In the genomic region with DNA sequence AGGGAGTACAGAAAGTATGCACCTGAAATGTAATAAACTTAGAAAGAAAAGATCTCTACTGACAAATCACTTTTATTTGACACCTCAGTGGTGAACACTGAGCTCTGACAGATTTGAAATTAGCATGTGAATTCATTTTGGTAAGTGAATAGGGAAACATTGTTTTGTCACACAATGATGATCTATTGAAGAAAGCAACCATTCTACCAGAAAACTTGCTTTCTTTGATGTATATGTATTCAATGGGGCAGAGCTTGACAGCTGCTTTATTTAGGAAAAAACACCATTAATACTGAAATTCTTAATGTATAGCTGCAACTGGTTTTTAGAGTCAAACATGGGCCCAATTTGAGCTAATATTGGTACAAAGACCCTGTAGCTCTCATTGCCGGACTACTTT, we compare ENCODE assay signal across 19 cellular contexts.
"Had no signal": no experiment of that assay in that cellular context is flagged by ENCODE, and none has a peak within 500 bp of the region (broad histone marks: within the 10 kb centered on the region; RNA-seq: fewer than 3 reads in every experiment).

No MANE protein-coding gene starts in this region.

- H3K4me1 ChIP-seq: colonic mucosa, esophagus muscularis mucosa, left lung, lower lobe of right lung had no signal

- H3K9me3 ChIP-seq: colonic mucosa, esophagus muscularis mucosa, gastrocnemius medialis, heart right ventricle, left lung, lower lobe of right lung, mucosa of descending colon had no signal

- H3K36me3 ChIP-seq: colonic mucosa, esophagus muscularis mucosa, gastrocnemius medialis, heart right ventricle, left lung, lower lobe of right lung had no signal

- FAIRE-seq: endothelial cell of umbilical vein, islet of Langerhans, keratinocyte had no signal

- DNase-seq: colonic mucosa; cortex of kidney; effector CD8-positive, alpha-beta T cell; effector memory CD8-positive, alpha-beta T cell; foreskin keratinocyte; gastrocnemius medialis; glutamatergic neuron; heart right ventricle; hippocampal formation; left cardiac atrium; left lung; left ventricle myocardium superior; lower lobe of right lung; mesenchymal stem cell; mucosa of descending colon had no signal

- H3K4me3 ChIP-seq: colonic mucosa, esophagus muscularis mucosa, gastrocnemius medialis, heart right ventricle, left lung, lower lobe of right lung, mucosa of descending colon had no signal

- H3K27me3 ChIP-seq: colonic mucosa, esophagus muscularis mucosa, foreskin keratinocyte, gastrocnemius medialis, heart right ventricle, left lung had no signal

- H3K27ac ChIP-seq: colonic mucosa, esophagus muscularis mucosa, foreskin keratinocyte, gastrocnemius medialis, heart right ventricle, left lung, lower lobe of right lung had no signal
